9 cellular contexts compared by ENCODE assay signal in the genomic region with DNA sequence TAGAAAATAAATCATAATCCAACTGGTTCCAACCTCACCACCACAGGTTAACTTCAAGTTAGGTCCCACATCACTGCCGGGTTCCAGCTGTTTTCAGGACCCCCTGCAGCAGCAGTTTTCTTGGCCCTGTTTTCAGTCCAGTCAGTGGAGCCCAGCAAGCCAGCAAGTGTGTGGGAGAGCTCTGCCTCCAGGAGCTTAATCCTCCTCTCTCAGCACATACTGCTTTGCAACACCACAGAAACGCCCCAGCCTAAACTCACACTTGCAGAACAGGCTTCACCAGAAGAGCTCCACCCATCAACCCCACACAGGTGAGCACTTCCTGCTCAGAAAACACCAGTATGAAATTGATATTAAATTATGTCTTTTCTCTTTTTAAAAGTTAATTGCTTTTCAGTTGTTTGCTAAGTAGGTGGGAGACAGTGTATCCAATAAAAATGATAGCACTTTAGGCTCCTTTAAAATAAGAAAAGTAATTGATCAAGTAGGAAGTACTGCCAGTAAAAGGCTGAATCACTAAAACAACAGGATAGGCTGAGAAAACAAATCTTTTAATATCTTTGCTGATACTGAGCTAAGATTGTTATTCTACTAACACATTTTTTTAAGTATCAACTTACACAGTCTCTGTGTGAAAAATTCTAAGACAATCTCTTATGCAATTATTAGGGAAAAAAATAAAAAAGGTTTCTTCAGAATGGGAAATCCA.
DNase-seq lines count a peak whose midpoint lies in the region; ATAC-seq, FAIRE-seq and TF ChIP-seq lines count a peak whose summit lies in the region.
"Had no signal": no experiment of that assay in that cellular context is flagged by ENCODE, and none has a peak within 500 bp of the region (broad histone marks: within the 10 kb centered on the region; RNA-seq: fewer than 3 reads in every experiment).

No MANE protein-coding gene starts in this region.

- CTCF ChIA-PET in IMR-90 (lab: Yijun Ruan, JAX), result interaction anchor here (0.6 kb wide), 1 partner anchor 19 kb away, joined by 7 read pairs; no protein-coding TSS in a partner anchor

- DNase-seq in IMR-90 (peak; percentile 5), astrocyte (ENCODE audit: low read depth) (peak; percentile 23), left lobe of liver (ENCODE audit: low spot score) (no peak), tibial artery (no peak)
- no peak for DNase-seq in stimulated activated naive CD8-positive, alpha-beta T cell treated with anti-CD3 and anti-CD28 coated beads, Interleukin-15, amount 100 ng/mL, for 72 hours

- no peak overlapping the region for H2BK120ac ChIP-seq in IMR-90 (ENCODE audit: low read depth, low read length)

- H3K79me1 ChIP-seq in IMR-90 (ENCODE audit: low read depth in 1 of 2, low read length in 2 of 2), result no peaks in the 10 kb centered on the region

- peak; percentile 35; the same call in 1 of the 2 replicates for ATAC-seq in IMR-90 (ENCODE audit: low read depth)
- ATAC-seq in left lobe of liver, result peak; percentile 15
- ATAC-seq in stimulated activated naive CD8-positive, alpha-beta T cell treated with anti-CD3 and anti-CD28 coated beads, Interleukin-15, amount 100 ng/mL, for 72 hours, result no peak
- no peak for ATAC-seq in GM21619 (IDR thresholded peaks at IDR 0.05; ENCODE audit: unreplicated experiment)
- no peak for ATAC-seq in GM21447 (IDR thresholded peaks at IDR 0.05; ENCODE audit: unreplicated experiment)

- TF ChIP-seq RAD21 in IMR-90 (IDR thresholded peaks at IDR 0.05; ENCODE audit: low read length), result no peak

- H3K4ac ChIP-seq in IMR-90 (ENCODE audit: low read depth, low read length), result no peak overlapping the region

- H3K27me3 ChIP-seq in ACC112 (ENCODE audit: insufficient read depth, low read length) (no peaks in the 10 kb centered on the region), IMR-90 (ENCODE audit: control insufficient read depth, insufficient read depth, low read length) (no peaks in the 10 kb centered on the region), astrocyte (ENCODE audit: insufficient read depth, low read length) (no peaks in the 10 kb centered on the region), tibial artery (no peaks in the 10 kb centered on the region)
- H3K27me3 ChIP-seq: right atrium auricular region had no signal

- H3K9me3 ChIP-seq in IMR-90 (ENCODE audit: control insufficient read depth, insufficient read depth, low read length) (no peaks in the 10 kb centered on the region), astrocyte (ENCODE audit: insufficient read depth, low read depth, low read length) (no peaks in the 10 kb centered on the region), tibial artery (no peaks in the 10 kb centered on the region)
- H3K9me3 ChIP-seq: right atrium auricular region had no signal

- no peak overlapping the region for H4K5ac ChIP-seq in IMR-90 (ENCODE audit: low read depth, low read length)

- H3K4me2 ChIP-seq in IMR-90 (ENCODE audit: low read depth, low read length) (no peak overlapping the region), astrocyte (ENCODE audit: low read length) (no peak overlapping the region)

- H3K9me1 ChIP-seq in IMR-90 (ENCODE audit: insufficient read depth, low read length), result no peaks in the 10 kb centered on the region

- BruUV-seq in IMR-90 (replicated peaks; lab: Mats Ljungman, UMichigan), result no TSS peak

- H2AK5ac ChIP-seq in IMR-90 (ENCODE audit: low read depth, low read length), result no peak overlapping the region

- no peak overlapping the region for H3K4me3 ChIP-seq in ACC112 (ENCODE audit: low read depth, low read length)
- no peak overlapping the region for H3K4me3 ChIP-seq in IMR-90 (ENCODE audit: insufficient read depth, low read depth, low read length)
- H3K4me3 ChIP-seq in astrocyte (ENCODE audit: insufficient read depth, low read depth, low read length), result no peak overlapping the region
- no peak overlapping the region for H3K4me3 ChIP-seq in tibial artery
- H3K4me3 ChIP-seq: right atrium auricular region had no signal

- no peak overlapping the region for H3K56ac ChIP-seq in IMR-90 (ENCODE audit: extremely low read depth, insufficient read depth, low read length)

- no peak overlapping the region for H3K14ac ChIP-seq in IMR-90 (replicated peaks; ENCODE audit: low read depth, low read length)

- peaks cover 2% of the 10 kb centered on the region for H3K36me3 Mint-ChIP-seq in astrocyte (ENCODE audit: low read depth, unreplicated experiment)

- H3K79me2 ChIP-seq in ACC112 (ENCODE audit: control insufficient read depth, insufficient read depth, low read length, unreplicated experiment) (no peaks in the 10 kb centered on the region), astrocyte (ENCODE audit: insufficient read depth, low read length) (no peaks in the 10 kb centered on the region)

- no peak overlapping the region for H4K91ac ChIP-seq in IMR-90 (ENCODE audit: insufficient read depth, low read depth, low read length)

- no peak for FAIRE-seq in astrocyte (lab: Jason Lieb, UNC)

- no peak overlapping the region for H3K4me3 Mint-ChIP-seq in astrocyte (ENCODE audit: unreplicated experiment)
- H3K4me3 Mint-ChIP-seq in stimulated activated naive CD8-positive, alpha-beta T cell treated with anti-CD3 and anti-CD28 coated beads, Interleukin-15, amount 100 ng/mL, for 72 hours, result no peak overlapping the region

- H2BK20ac ChIP-seq in IMR-90 (ENCODE audit: low read depth, low read length), result no peak overlapping the region

- no CpG with 5 or more reads among the region's 2 CpGs for WGBS in IMR-90 (ENCODE audit: extremely low coverage in 2 of 2, insufficient read length in 1 of 2), 2 experiments

- dilution Hi-C loops in IMR-90 (cut with HindIII; ENCODE audit: low sequenced_read_pairs, unreplicated experiment), result no loop called here

- POLR2A ChIA-PET in IMR-90 (lab: Charles Lee; ENCODE audit: unreplicated experiment), result no interaction called here

- H3K9me3 Mint-ChIP-seq in astrocyte (ENCODE audit: unreplicated experiment), result no peaks in the 10 kb centered on the region
- no peaks in the 10 kb centered on the region for H3K9me3 Mint-ChIP-seq in stimulated activated naive CD8-positive, alpha-beta T cell treated with anti-CD3 and anti-CD28 coated beads, Interleukin-15, amount 100 ng/mL, for 72 hours

- H2BK15ac ChIP-seq in IMR-90 (ENCODE audit: low read depth, low read length), result no peak overlapping the region

- in situ Hi-C loops in IMR-90 (cut with MboI; ENCODE audit: low sequenced_read_pairs), result no loop called here

- H3K27me3 Mint-ChIP-seq in astrocyte (ENCODE audit: low read depth, unreplicated experiment), result no peaks in the 10 kb centered on the region
- H3K27me3 Mint-ChIP-seq in stimulated activated naive CD8-positive, alpha-beta T cell treated with anti-CD3 and anti-CD28 coated beads, Interleukin-15, amount 100 ng/mL, for 72 hours, result no peaks in the 10 kb centered on the region

- H3K23ac ChIP-seq in IMR-90 (ENCODE audit: low read depth, low read length), result no peak overlapping the region

- H2AFZ ChIP-seq in ACC112 (ENCODE audit: low read length, unreplicated experiment), result no peak overlapping the region
- no peak overlapping the region for H2AFZ ChIP-seq in IMR-90 (replicated peaks; ENCODE audit: low read length, poor library complexity)
- no peak overlapping the region for H2AFZ ChIP-seq in astrocyte (ENCODE audit: low read depth, low read length)

- H3K27ac ChIP-seq in ACC112 (ENCODE audit: low read depth, low read length) (peak overlapping the region; percentile 2; the same call in 1 of the 2 replicates), IMR-90 (ENCODE audit: insufficient read depth, low read length) (no peak overlapping the region), astrocyte (ENCODE audit: low read depth, low read length) (no peak overlapping the region), tibial artery (no peak overlapping the region)
- H3K27ac ChIP-seq: right atrium auricular region had no signal

- TF ChIP-seq CTCF in IMR-90 (conservative IDR thresholded peaks at IDR 0.05; ENCODE audit: low read depth, low read length) (no peak), astrocyte (IDR thresholded peaks at IDR 0.05; ENCODE audit: insufficient read depth, low read depth, low read length) (no peak), tibial artery (IDR thresholded peaks at IDR 0.05) (no peak)

- H3K36me3 ChIP-seq in ACC112 (ENCODE audit: insufficient read depth, low read length), result no peaks in the 10 kb centered on the region
- H3K36me3 ChIP-seq in IMR-90 (ENCODE audit: control insufficient read depth, insufficient read depth, low read length), result no peaks in the 10 kb centered on the region
- no peaks in the 10 kb centered on the region for H3K36me3 ChIP-seq in astrocyte (ENCODE audit: insufficient read depth, low read length)
- no peaks in the 10 kb centered on the region for H3K36me3 ChIP-seq in tibial artery
- H3K36me3 ChIP-seq: right atrium auricular region had no signal

- H3K4me1 Mint-ChIP-seq in astrocyte (ENCODE audit: low read depth, unreplicated experiment), result peaks cover 11% of the 10 kb centered on the region
- peaks cover 13% of the 10 kb centered on the region for H3K4me1 Mint-ChIP-seq in stimulated activated naive CD8-positive, alpha-beta T cell treated with anti-CD3 and anti-CD28 coated beads, Interleukin-15, amount 100 ng/mL, for 72 hours

- H4K8ac ChIP-seq in IMR-90 (ENCODE audit: low read depth in 2 of 2, low read length in 2 of 2), result no peak overlapping the region

- H3K18ac ChIP-seq in IMR-90 (ENCODE audit: low read depth, low read length), result no peak overlapping the region

- no peak for TF ChIP-seq POLR2A in IMR-90 (IDR thresholded peaks at IDR 0.05; ENCODE audit: low read depth, low read length)

- intact Hi-C loops in IMR-90 (cut with micrococcal nuclease) (no loop called here), tibial artery (cut with DNase I; ENCODE audit: low total_unique reads) (no loop called here)

- H3K9ac ChIP-seq in IMR-90 (ENCODE audit: low read depth, low read length) (no peak overlapping the region), astrocyte (ENCODE audit: low read length) (no peak overlapping the region)

- no peaks in the 10 kb centered on the region for H4K20me1 ChIP-seq in IMR-90 (ENCODE audit: insufficient read depth, low read length)
- no peaks in the 10 kb centered on the region for H4K20me1 ChIP-seq in astrocyte (ENCODE audit: insufficient read depth, low read length)

- peak overlapping the region; percentile 38 for H3K27ac Mint-ChIP-seq in astrocyte (ENCODE audit: unreplicated experiment)
- H3K27ac Mint-ChIP-seq in stimulated activated naive CD8-positive, alpha-beta T cell treated with anti-CD3 and anti-CD28 coated beads, Interleukin-15, amount 100 ng/mL, for 72 hours, result peak overlapping the region in 1 of 2 donors; percentile 30

- no peak overlapping the region for H2AK9ac ChIP-seq in IMR-90 (replicated peaks; ENCODE audit: low read depth, low read length, poor library complexity)

- peaks cover 21% of the 10 kb centered on the region for H3K4me1 ChIP-seq in ACC112 (ENCODE audit: control insufficient read depth, insufficient read depth, low read length, unreplicated experiment)
- H3K4me1 ChIP-seq in IMR-90 (ENCODE audit: control insufficient read depth, insufficient read depth, low read length), result no peaks in the 10 kb centered on the region
- H3K4me1 ChIP-seq in astrocyte (ENCODE audit: insufficient read depth, low read length), result no peaks in the 10 kb centered on the region
- peaks cover 0 to 32% (median 3%) of the 10 kb centered on the region in 4 donors for H3K4me1 ChIP-seq in tibial artery

- no peak overlapping the region for H2BK5ac ChIP-seq in IMR-90 (ENCODE audit: low read depth, low read length, poor library complexity, severe bottlenecking)

Comparison
In these comparisons a context has a peak if more than half of its experiments do, and no peak if none do; other contexts are left out.
1. ATAC-seq: peak in IMR-90 (single experiment) and left lobe of liver (single experiment); none in stimulated activated naive CD8-positive, alpha-beta T cell treated with anti-CD3 and anti-CD28 coated beads, Interleukin-15, amount 100 ng/mL, for 72 hours (single experiment), GM21619 (single experiment) and GM21447 (single experiment).
2. DNase-seq: peak in IMR-90 (single experiment) and astrocyte (single experiment); none in left lobe of liver (single experiment), stimulated activated naive CD8-positive, alpha-beta T cell treated with anti-CD3 and anti-CD28 coated beads, Interleukin-15, amount 100 ng/mL, for 72 hours (0 of 2) and tibial artery (0 of 2).